ENCODE assay signal across 17 cellular contexts in the genomic region with DNA sequence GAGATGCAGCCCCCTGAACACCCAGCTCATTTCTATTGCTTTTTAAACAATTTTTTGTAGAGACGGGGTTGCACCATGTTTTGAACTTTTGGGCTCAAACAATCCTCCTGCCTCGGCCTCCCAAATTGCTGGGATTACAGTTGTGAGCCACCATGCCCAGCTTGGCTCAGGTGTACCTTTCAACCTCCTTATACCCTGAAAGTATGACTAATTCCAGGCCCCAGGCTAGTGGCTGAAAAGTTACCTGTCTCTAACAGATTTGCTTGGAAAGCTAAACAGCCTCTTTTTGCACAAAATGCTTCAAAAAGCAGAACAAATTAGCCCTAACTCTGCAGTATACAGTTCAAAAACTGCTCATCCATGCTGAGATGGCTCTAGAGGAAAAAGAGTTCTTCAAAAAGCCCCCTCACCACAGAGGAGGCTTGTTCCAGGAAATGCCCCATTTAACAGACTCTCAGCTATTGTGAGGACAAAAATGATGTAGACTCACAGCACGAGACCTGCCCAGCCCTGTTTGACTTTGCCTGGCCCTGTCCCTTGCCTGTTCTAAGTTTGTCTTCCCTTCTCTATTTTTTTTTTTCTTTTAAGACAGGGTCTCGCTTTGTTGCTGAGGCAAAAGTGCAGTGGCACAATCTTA. TPM values are rescaled to one million over a fixed set of nuclear protein-coding genes. Genes with fewer than 3 reads are reported as not detected.
DNase-seq lines count a peak whose midpoint lies in the region; TF ChIP-seq lines count a peak whose summit lies in the region.
"Had no signal": no experiment of that assay in that cellular context is flagged by ENCODE, and none has a peak within 500 bp of the region (broad histone marks: within the 10 kb centered on the region; RNA-seq: fewer than 3 reads in every experiment).

No MANE protein-coding gene starts in this region.

- H3K9me3 ChIP-seq in breast epithelium: no peaks in the 10 kb centered on the region
- no peaks in the 10 kb centered on the region for H3K9me3 ChIP-seq in trophoblast cell (ENCODE audit: insufficient read depth, low read depth, low read length)
- H3K9me3 ChIP-seq: ovary, spleen, stomach had no signal

- DNase-seq in MCF 10A (ENCODE audit: unreplicated experiment) (peak; percentile 73), breast epithelium (ENCODE audit: low spot score in 2 of 2) (no peak), amniotic epithelial cell (ENCODE audit: low read depth) (peak; percentile 35), trophoblast cell (peak; percentile 61 to 78), pons (ENCODE audit: low spot score) (no peak), C1 segment of cervical spinal cord (lab: John Stamatoyannopoulos, UW) (no peak)
- DNase-seq: activated CD4-positive, alpha-beta T cell treated with anti-CD3 and anti-CD28 coated beads for 36 hours; activated T-cell treated with anti-CD3 and anti-CD28 coated beads, Interleukin-2, amount 50 U/mL, for 1 hour; amygdala; erythroblast; head of caudate nucleus; ovary; SHP77; spleen; stomach had no signal

- H4K91ac ChIP-seq in trophoblast cell (ENCODE audit: low read depth, low read length): peak overlapping the region; percentile 51

- no peak overlapping the region for H2AFZ ChIP-seq in trophoblast cell (ENCODE audit: insufficient read depth, low read length, poor library complexity)

- H3K18ac ChIP-seq in trophoblast cell (ENCODE audit: low read length): no peak overlapping the region

- no peaks in the 10 kb centered on the region for H3K27me3 Mint-ChIP-seq in MCF 10A (ENCODE audit: insufficient read depth, unreplicated experiment)

- TF ChIP-seq CTCF in MCF 10A (IDR thresholded peaks at IDR 0.05; ENCODE audit: unreplicated experiment): no peak
- no peak for TF ChIP-seq CTCF in breast epithelium (IDR thresholded peaks at IDR 0.05)

- no peak overlapping the region for H2BK5ac ChIP-seq in trophoblast cell (ENCODE audit: low read depth, low read length, poor library complexity)

- peak overlapping the region; percentile 73 for H3K27ac Mint-ChIP-seq in MCF 10A (ENCODE audit: low read depth, unreplicated experiment)

- H3K36me3 ChIP-seq in breast epithelium (no peaks in the 10 kb centered on the region), trophoblast cell (ENCODE audit: control insufficient read depth in 1 of 2, insufficient read depth in 2 of 2, low read length in 2 of 2) (peaks cover 7 to 9% of the 10 kb centered on the region in 2 experiments)
- H3K36me3 ChIP-seq: ovary had no signal

- H3K4me2 ChIP-seq in trophoblast cell (ENCODE audit: low read length): no peak overlapping the region

- no peak overlapping the region for H2AK5ac ChIP-seq in trophoblast cell (ENCODE audit: low read length)

- POLR2A ChIA-PET in MCF 10A (lab: Yijun Ruan, JAX): interaction anchor here (0.7 to 1.7 kb wide), 8 partner anchors 12 to 105 kb away, joined by 3 to 12 read pairs (median 4); a partner anchor contains a TSS

- no peaks in the 10 kb centered on the region for H3K79me2 ChIP-seq in trophoblast cell (ENCODE audit: control insufficient read depth, insufficient read depth, low read length, poor library complexity)

- peaks cover 7% of the 10 kb centered on the region for H3K36me3 Mint-ChIP-seq in MCF 10A (ENCODE audit: insufficient read depth, unreplicated experiment)

- H3K4me3 ChIP-seq in breast epithelium: no peak overlapping the region
- no peak overlapping the region for H3K4me3 ChIP-seq in trophoblast cell (ENCODE audit: low read depth, low read length)
- H3K4me3 ChIP-seq: ovary, spleen, stomach had no signal

- CTCF ChIA-PET in MCF 10A (lab: Yijun Ruan, JAX): interaction anchor here (0.7 to 7.7 kb wide), 10 partner anchors 12 to 150 kb away, joined by 3 to 203 read pairs (median 8); a partner anchor contains a TSS

- no peak overlapping the region for H4K12ac ChIP-seq in trophoblast cell (ENCODE audit: low read depth, low read length)

- H2BK12ac ChIP-seq in trophoblast cell (ENCODE audit: low read length): no peak overlapping the region

- no peak overlapping the region for H3K9ac ChIP-seq in trophoblast cell (ENCODE audit: low read length)

- intact Hi-C loops in MCF 10A (cut with micrococcal nuclease) (no loop called here), breast epithelium (cut with DNase I; ENCODE audit: low total_unique reads) (loop anchor here (5.0 to 10.0 kb wide), 2 partner anchors 51 to 144 kb away; no protein-coding TSS in a partner anchor)

- peaks cover 43% of the 10 kb centered on the region for H3K4me1 Mint-ChIP-seq in MCF 10A (ENCODE audit: insufficient read depth, unreplicated experiment)

- no peaks in the 10 kb centered on the region for H3K9me3 Mint-ChIP-seq in MCF 10A (ENCODE audit: unreplicated experiment)
- H3K9me3 Mint-ChIP-seq: T-helper 2 cell treated with Interferon-gamma antibody and Interleukin-4, amounts not matched to agents 5 μg/mL and 100 μg/mL, for 36 hours had no signal

- no peak overlapping the region for H4K8ac ChIP-seq in trophoblast cell (ENCODE audit: low read depth, low read length)

- no peak overlapping the region for H2BK120ac ChIP-seq in trophoblast cell (ENCODE audit: insufficient read depth, low read length, poor library complexity)

- H3K23ac ChIP-seq in trophoblast cell (ENCODE audit: low read length): no peak overlapping the region

- WGBS in trophoblast cell (ENCODE audit: extremely low coverage, insufficient coverage, insufficient read length): no CpG with 5 or more reads among the region's 4 CpGs

- BruUV-seq in MCF 10A (replicated peaks; lab: Mats Ljungman, UMichigan): no TSS peak

- H3K79me1 ChIP-seq in trophoblast cell (ENCODE audit: low read length): peaks cover 6% of the 10 kb centered on the region

- no peak for TF ChIP-seq POLR2A in breast epithelium (IDR thresholded peaks at IDR 0.05)

- H3K4ac ChIP-seq in trophoblast cell (ENCODE audit: low read depth, low read length): no peak overlapping the region

- no peak overlapping the region for H3K4me3 Mint-ChIP-seq in MCF 10A (ENCODE audit: unreplicated experiment)
- H3K4me3 Mint-ChIP-seq: activated CD4-positive, alpha-beta T cell treated with anti-CD3 and anti-CD28 coated beads for 36 hours; T-helper 2 cell treated with Interferon-gamma antibody and Interleukin-4, amounts not matched to agents 5 μg/mL and 100 μg/mL, for 36 hours had no signal

- H3K27ac ChIP-seq in breast epithelium (no peak overlapping the region), trophoblast cell (ENCODE audit: low read depth, low read length) (peak overlapping the region; percentile 44)
- H3K27ac ChIP-seq: ovary, spleen, stomach had no signal

- no peak overlapping the region for H3K14ac ChIP-seq in trophoblast cell (ENCODE audit: low read length)

- H3K27me3 ChIP-seq in breast epithelium (no peaks in the 10 kb centered on the region), trophoblast cell (ENCODE audit: insufficient read depth, low read length) (no peaks in the 10 kb centered on the region)
- H3K27me3 ChIP-seq: ovary had no signal

- H3K4me1 ChIP-seq in breast epithelium (no peaks in the 10 kb centered on the region), trophoblast cell (ENCODE audit: control insufficient read depth in 1 of 2, insufficient read depth in 2 of 2, low read length in 2 of 2) (peaks cover 7 to 10% of the 10 kb centered on the region in 2 experiments)

RNA-seq across cellular contexts. Expression of a gene that starts 13.4 kb away (rescaled TPM):
- total RNA-seq in MCF 10A (2022) (72.1 and 72.5 TPM in 2 replicates), breast epithelium (10 to 100 TPM; 29.6 to 55.7 (median 44.6) TPM)
- polyA plus RNA-seq in trophoblast cell (2013): 59.2 and 61.3 TPM in 2 replicates

RNA-seq across cellular contexts. Expression of a gene that starts 14.0 kb away (rescaled TPM):
- total RNA-seq in MCF 10A (2022) (56.7 and 80.6 TPM in 2 replicates), breast epithelium (10 to 100 TPM in 1 of 3 donors, 1 to 10 TPM in 2; 6.2 to 24.3 (median 7.4) TPM)
- 148 and 173 TPM in 2 replicates for polyA plus RNA-seq in trophoblast cell (2013)

RNA-seq across cellular contexts. Expression of a gene that starts 24.5 kb away (rescaled TPM):
- 11.2 and 12.8 TPM in 2 replicates for total RNA-seq in MCF 10A (2022)
- under 1 TPM in 1 of 3 donors, not detected in 2; 0.16 TPM for total RNA-seq in breast epithelium
- 6.3 and 7.2 TPM in 2 replicates for polyA plus RNA-seq in trophoblast cell (2013)
- total RNA-seq: mononuclear cell had no signal

RNA-seq across cellular contexts. Expression of a gene that starts 39.2 kb away (rescaled TPM):
- total RNA-seq in MCF 10A (2022) (not detected in 2 replicates), breast epithelium (not detected)
- polyA plus RNA-seq in trophoblast cell (2013): not detected in 2 replicates
- total RNA-seq: activated CD4-positive, alpha-beta T cell treated with anti-CD3 and anti-CD28 coated beads for 36 hours; mononuclear cell; ovary; spleen; stomach had no signal
- polyA plus RNA-seq: ovary, spleen had no signal

RNA-seq across cellular contexts. Expression of a gene that starts 55.6 kb away (rescaled TPM):
- 29.6 and 36.8 TPM in 2 replicates for total RNA-seq in MCF 10A (2022)
- 10 to 100 TPM; 14.1 to 21.6 (median 19.9) TPM for total RNA-seq in breast epithelium
- 5.4 and 5.8 TPM in 2 replicates for polyA plus RNA-seq in trophoblast cell (2013)

Comparison
In these comparisons a context has a peak if more than half of its experiments do, and no peak if none do; other contexts are left out.
1. DNase-seq: peak in MCF 10A (single experiment), amniotic epithelial cell (single experiment) and trophoblast cell (2 of 2); none in breast epithelium (0 of 2), pons (single experiment) and C1 segment of cervical spinal cord (0 of 14).
2. RNA of a gene that starts 24.5 kb away (total RNA-seq): 11.2 to 12.8 TPM in MCF 10A; 0.16 TPM in breast epithelium; every median in the first group is over 10 times any median in the second.